In the genomic region with DNA sequence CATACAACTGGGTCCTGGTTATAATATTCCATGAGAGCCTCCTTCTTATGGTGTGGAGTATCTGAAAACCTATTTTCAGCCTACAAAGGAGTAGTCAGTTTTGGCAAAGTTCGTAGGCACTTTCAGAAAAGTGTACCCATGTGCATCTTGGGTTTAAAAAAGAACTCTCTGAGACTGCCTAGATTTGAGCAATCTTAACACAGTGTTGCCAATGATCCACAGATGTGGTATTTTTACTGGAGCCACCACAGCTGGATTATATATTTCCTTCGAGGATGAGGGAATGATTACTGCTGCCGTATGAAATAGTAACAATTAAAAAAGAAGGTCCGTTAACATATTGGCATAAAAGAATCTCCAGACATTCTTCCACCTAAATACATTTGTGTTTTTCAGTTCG, we compare ENCODE assay signal across 9 cellular contexts. TPM values are rescaled to one million over a fixed set of nuclear protein-coding genes. Genes with fewer than 3 reads are reported as not detected.
DNase-seq lines count a peak whose midpoint lies in the region; ATAC-seq and TF ChIP-seq lines count a peak whose summit lies in the region.
"Had no signal": no experiment of that assay in that cellular context is flagged by ENCODE, and none has a peak within 500 bp of the region (broad histone marks: within the 10 kb centered on the region; RNA-seq: fewer than 3 reads in every experiment).

No MANE protein-coding gene starts in this region.

- ATAC-seq in gastroesophageal sphincter (no peak), HG03175 (IDR thresholded peaks at IDR 0.05; ENCODE audit: unreplicated experiment) (no peak), HG02678 (IDR thresholded peaks at IDR 0.05; ENCODE audit: unreplicated experiment) (no peak)

- peak overlapping the region; percentile 96 for H3K4me3 Mint-ChIP-seq in neural crest cell

- no peak for DNase-seq in A673 (ENCODE audit: low spot score)
- DNase-seq in neural crest cell (ENCODE audit: low read depth, low spot score): no peak
- DNase-seq in C1 segment of cervical spinal cord (lab: John Stamatoyannopoulos, UW): no peak
- DNase-seq in hippocampal formation (lab: John Stamatoyannopoulos, UW): no peak
- DNase-seq: spleen had no signal

- H3K36me3 Mint-ChIP-seq in neural crest cell (ENCODE audit: low read depth): no peaks in the 10 kb centered on the region

- POLR2A ChIA-PET in A673 (lab: Charles Lee; ENCODE audit: low non-redundant PET): no interaction called here

- CTCF ChIA-PET in A673 (lab: Charles Lee): no interaction called here

- TSS peak; percentile 39 for BruUV-seq in A673 (replicated peaks; lab: Mats Ljungman, UMichigan)

- WGBS in gastroesophageal sphincter (ENCODE audit: low coverage in 1 of 2), 2 donors: 6 to 39% methylated on average over 4 to 5 of the region's 5 CpGs

- H3K4me1 ChIP-seq in A673 (ENCODE audit: insufficient read depth, low read length, poor library complexity, severe bottlenecking) (no peaks in the 10 kb centered on the region), gastroesophageal sphincter (peaks cover 0 to 24% (median 0%) of the 10 kb centered on the region in 3 donors)

- intact Hi-C loops in A673 (cut with micrococcal nuclease; ENCODE audit: unreplicated experiment): no loop called here

- no peak overlapping the region for H3K27ac ChIP-seq in A673 (ENCODE audit: low read depth, low read length, poor library complexity, severe bottlenecking)
- H3K27ac ChIP-seq in VCaP: peak overlapping the region; percentile 56; the same call in 1 of the 2 replicates
- H3K27ac ChIP-seq in gastroesophageal sphincter: peak overlapping the region in 3 of 4 donors; percentile 8 to 59 (median 58)
- H3K27ac ChIP-seq: spleen had no signal

- TF ChIP-seq POLR2A in gastroesophageal sphincter (IDR thresholded peaks at IDR 0.05): no peak

- H3K4me1 Mint-ChIP-seq in neural crest cell: peaks cover 11% of the 10 kb centered on the region

- H3K4me3 ChIP-seq in A673 (ENCODE audit: low read depth, low read length, poor library complexity, severe bottlenecking) (peak overlapping the region; percentile 50), gastroesophageal sphincter (peak overlapping the region; percentile 40 to 59)

- H3K27ac Mint-ChIP-seq in neural crest cell (ENCODE audit: unreplicated experiment): no peak overlapping the region

- H3K27me3 ChIP-seq in A673 (replicated peaks; ENCODE audit: insufficient read depth, low read depth, low read length, poor library complexity) (peaks cover 30% of the 10 kb centered on the region), gastroesophageal sphincter (peaks cover 27% of the 10 kb centered on the region)

- peaks cover 42% of the 10 kb centered on the region for H3K27me3 Mint-ChIP-seq in neural crest cell (ENCODE audit: low read depth)

- TF ChIP-seq CTCF in A673 (conservative IDR thresholded peaks at IDR 0.05; ENCODE audit: low read depth, low read length) (no peak), VCaP (conservative IDR thresholded peaks at IDR 0.05) (no peak), gastroesophageal sphincter (IDR thresholded peaks at IDR 0.05) (no peak), neural crest cell (conservative IDR thresholded peaks at IDR 0.05) (no peak)

- no peak for TF ChIP-seq EP300 in gastroesophageal sphincter (IDR thresholded peaks at IDR 0.05)

- H3K9me3 ChIP-seq in A673 (ENCODE audit: low read depth, low read length, poor library complexity, severe bottlenecking) (no peaks in the 10 kb centered on the region), gastroesophageal sphincter (no peaks in the 10 kb centered on the region)
- H3K9me3 ChIP-seq: spleen had no signal

- H3K36me3 ChIP-seq in A673 (ENCODE audit: insufficient read depth, low read length, poor library complexity, severe bottlenecking): no peaks in the 10 kb centered on the region
- H3K36me3 ChIP-seq in gastroesophageal sphincter: no peaks in the 10 kb centered on the region
- H3K36me3 ChIP-seq: spleen had no signal

- no peaks in the 10 kb centered on the region for H3K9me3 Mint-ChIP-seq in neural crest cell

RNA-seq across cellular contexts. Expression of gene PALM2AKAP2, which starts 1.1 kb away (rescaled TPM):
- total RNA-seq in A673 (2021) (5.0 and 5.7 TPM in 2 replicates), gastroesophageal sphincter (1 to 10 TPM; 2.0 to 8.2 (median 3.6) TPM), neural crest cell (5.6 and 7.1 TPM in 2 replicates)
